Comparison of ENCODE assay signal across 1 cellular context in the genomic region with DNA sequence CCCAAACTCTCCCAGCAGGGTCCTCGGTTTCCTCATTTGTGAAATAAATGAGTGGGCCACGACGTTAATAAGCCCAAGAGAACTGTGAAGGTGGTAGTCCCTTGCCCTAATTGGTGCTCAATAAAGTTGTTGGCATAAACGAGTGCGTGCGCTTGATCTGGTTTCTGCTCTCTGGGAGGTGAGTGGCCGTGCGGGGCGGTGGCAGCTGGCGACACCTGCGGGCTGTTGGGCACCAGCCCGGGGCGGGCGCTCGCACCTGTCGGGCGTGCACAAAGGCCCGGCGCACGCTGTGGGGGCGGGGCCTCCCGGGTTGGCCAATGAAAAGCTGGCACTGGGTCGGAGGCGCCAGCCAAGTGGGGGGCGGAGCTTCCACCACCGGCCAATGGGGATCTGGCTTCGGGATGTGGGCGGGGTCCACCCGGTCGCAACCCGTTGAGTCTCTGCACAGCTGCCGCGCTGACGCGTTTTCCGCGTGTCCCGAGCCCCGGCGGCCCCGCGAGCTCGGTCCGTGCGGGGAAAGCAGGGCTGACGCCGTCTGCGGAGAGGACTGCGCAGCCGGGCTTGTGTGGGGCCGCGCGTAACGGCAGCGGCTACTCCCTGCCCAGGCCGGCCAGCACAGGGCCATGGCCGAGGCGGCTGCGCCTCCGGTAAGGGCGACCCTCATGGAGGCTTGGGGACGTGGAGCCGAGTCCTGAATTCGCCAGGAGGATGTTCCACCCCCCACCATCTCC.
TF ChIP-seq lines count a peak whose summit lies in the region.

No MANE protein-coding gene starts in this region.

TF ChIP-seq in HepG2, 621 proteins besides CTCF, POLR2A, EP300 and RAD21 (continued from another document):
- TF ChIP-seq, protein P1, sequence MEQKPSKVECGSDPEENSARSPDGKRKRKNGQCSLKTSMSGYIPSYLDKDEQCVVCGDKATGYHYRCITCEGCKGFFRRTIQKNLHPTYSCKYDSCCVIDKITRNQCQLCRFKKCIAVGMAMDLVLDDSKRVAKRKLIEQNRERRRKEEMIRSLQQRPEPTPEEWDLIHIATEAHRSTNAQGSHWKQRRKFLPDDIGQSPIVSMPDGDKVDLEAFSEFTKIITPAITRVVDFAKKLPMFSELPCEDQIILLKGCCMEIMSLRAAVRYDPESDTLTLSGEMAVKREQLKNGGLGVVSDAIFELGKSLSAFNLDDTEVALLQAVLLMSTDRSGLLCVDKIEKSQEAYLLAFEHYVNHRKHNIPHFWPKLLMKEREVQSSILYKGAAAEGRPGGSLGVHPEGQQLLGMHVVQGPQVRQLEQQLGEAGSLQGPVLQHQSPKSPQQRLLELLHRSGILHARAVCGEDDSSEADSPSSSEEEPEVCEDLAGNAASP (CRISPR knock-in tag; IDR thresholded peaks at IDR 0.05; ENCODE audit: borderline replicate concordance), result no peak
- TF ChIP-seq NFYC (CRISPR knock-in tag; IDR thresholded peaks at IDR 0.05) (no peak), AGO2 (optimal IDR thresholded peaks at IDR 0.05; ENCODE audit: low read depth, low read length) (peak; percentile 84)
